Comparison of ENCODE assay signal across 2 cellular contexts in genomic region chr6:151482290-151482689, GRCh38.
TF ChIP-seq lines count a peak whose summit lies in the region.

No MANE protein-coding gene starts in this region.

TF ChIP-seq in SK-N-SH, 30 proteins besides CTCF, POLR2A, EP300 and RAD21 (continued from another document):
- TF ChIP-seq PBX3 (IDR thresholded peaks at IDR 0.05) (no peak), IRF3 (IDR thresholded peaks at IDR 0.05; ENCODE audit: low read depth, low read length) (no peak), FOXM1 (IDR thresholded peaks at IDR 0.05; ENCODE audit: low read depth) (no peak), ELF1 (IDR thresholded peaks at IDR 0.05) (no peak), MEF2A (IDR thresholded peaks at IDR 0.05; ENCODE audit: borderline replicate concordance, low read depth) (no peak), TEAD4 (IDR thresholded peaks at IDR 0.05; ENCODE audit: borderline replicate concordance, insufficient read depth) (no peak), RCOR1 (IDR thresholded peaks at IDR 0.05; ENCODE audit: low read length) (no peak), YY1 (IDR thresholded peaks at IDR 0.05; ENCODE audit: low read depth) (no peak), GATA2 (CRISPR knock-in tag; IDR thresholded peaks at IDR 0.05) (no peak), FOXJ3 (CRISPR knock-in tag; IDR thresholded peaks at IDR 0.05) (no peak), SIN3A (IDR thresholded peaks at IDR 0.05; ENCODE audit: borderline replicate concordance, low read depth, low read length) (no peak), REST (IDR thresholded peaks at IDR 0.05; ENCODE audit: low read depth, low read length) (no peak), TCF12 (IDR thresholded peaks at IDR 0.05) (no peak), SMC3 (IDR thresholded peaks at IDR 0.05; ENCODE audit: low read depth, low read length) (no peak)
- TF ChIP-seq, protein P1, sequence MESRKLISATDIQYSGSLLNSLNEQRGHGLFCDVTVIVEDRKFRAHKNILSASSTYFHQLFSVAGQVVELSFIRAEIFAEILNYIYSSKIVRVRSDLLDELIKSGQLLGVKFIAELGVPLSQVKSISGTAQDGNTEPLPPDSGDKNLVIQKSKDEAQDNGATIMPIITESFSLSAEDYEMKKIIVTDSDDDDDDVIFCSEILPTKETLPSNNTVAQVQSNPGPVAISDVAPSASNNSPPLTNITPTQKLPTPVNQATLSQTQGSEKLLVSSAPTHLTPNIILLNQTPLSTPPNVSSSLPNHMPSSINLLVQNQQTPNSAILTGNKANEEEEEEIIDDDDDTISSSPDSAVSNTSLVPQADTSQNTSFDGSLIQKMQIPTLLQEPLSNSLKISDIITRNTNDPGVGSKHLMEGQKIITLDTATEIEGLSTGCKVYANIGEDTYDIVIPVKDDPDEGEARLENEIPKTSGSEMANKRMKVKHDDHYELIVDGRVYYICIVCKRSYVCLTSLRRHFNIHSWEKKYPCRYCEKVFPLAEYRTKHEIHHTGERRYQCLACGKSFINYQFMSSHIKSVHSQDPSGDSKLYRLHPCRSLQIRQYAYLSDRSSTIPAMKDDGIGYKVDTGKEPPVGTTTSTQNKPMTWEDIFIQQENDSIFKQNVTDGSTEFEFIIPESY (IDR thresholded peaks at IDR 0.05; ENCODE audit: borderline replicate concordance, low read depth), result no peak
- TF ChIP-seq, protein P2, sequence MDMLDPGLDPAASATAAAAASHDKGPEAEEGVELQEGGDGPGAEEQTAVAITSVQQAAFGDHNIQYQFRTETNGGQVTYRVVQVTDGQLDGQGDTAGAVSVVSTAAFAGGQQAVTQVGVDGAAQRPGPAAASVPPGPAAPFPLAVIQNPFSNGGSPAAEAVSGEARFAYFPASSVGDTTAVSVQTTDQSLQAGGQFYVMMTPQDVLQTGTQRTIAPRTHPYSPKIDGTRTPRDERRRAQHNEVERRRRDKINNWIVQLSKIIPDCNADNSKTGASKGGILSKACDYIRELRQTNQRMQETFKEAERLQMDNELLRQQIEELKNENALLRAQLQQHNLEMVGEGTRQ (IDR thresholded peaks at IDR 0.05; ENCODE audit: borderline replicate concordance, low read depth, low read length), result no peak

TF ChIP-seq in WTC11, 78 proteins besides CTCF, POLR2A, EP300 and RAD21 (continued from another document):
- TF ChIP-seq ZSCAN18 (CRISPR knock-in tag; IDR thresholded peaks at IDR 0.05) (no peak), FOXP1 (CRISPR knock-in tag; IDR thresholded peaks at IDR 0.05; ENCODE audit: borderline replicate concordance) (no peak), ZNF396 (CRISPR knock-in tag; IDR thresholded peaks at IDR 0.05; ENCODE audit: borderline replicate concordance) (no peak), ZNF671 (CRISPR knock-in tag; IDR thresholded peaks at IDR 0.05) (no peak), ETV6 (CRISPR knock-in tag; IDR thresholded peaks at IDR 0.05) (no peak)
- TF ChIP-seq, protein P3, sequence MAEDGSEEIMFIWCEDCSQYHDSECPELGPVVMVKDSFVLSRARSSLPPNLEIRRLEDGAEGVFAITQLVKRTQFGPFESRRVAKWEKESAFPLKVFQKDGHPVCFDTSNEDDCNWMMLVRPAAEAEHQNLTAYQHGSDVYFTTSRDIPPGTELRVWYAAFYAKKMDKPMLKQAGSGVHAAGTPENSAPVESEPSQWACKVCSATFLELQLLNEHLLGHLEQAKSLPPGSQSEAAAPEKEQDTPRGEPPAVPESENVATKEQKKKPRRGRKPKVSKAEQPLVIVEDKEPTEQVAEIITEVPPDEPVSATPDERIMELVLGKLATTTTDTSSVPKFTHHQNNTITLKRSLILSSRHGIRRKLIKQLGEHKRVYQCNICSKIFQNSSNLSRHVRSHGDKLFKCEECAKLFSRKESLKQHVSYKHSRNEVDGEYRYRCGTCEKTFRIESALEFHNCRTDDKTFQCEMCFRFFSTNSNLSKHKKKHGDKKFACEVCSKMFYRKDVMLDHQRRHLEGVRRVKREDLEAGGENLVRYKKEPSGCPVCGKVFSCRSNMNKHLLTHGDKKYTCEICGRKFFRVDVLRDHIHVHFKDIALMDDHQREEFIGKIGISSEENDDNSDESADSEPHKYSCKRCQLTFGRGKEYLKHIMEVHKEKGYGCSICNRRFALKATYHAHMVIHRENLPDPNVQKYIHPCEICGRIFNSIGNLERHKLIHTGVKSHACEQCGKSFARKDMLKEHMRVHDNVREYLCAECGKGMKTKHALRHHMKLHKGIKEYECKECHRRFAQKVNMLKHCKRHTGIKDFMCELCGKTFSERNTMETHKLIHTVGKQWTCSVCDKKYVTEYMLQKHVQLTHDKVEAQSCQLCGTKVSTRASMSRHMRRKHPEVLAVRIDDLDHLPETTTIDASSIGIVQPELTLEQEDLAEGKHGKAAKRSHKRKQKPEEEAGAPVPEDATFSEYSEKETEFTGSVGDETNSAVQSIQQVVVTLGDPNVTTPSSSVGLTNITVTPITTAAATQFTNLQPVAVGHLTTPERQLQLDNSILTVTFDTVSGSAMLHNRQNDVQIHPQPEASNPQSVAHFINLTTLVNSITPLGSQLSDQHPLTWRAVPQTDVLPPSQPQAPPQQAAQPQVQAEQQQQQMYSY (CRISPR knock-in tag; IDR thresholded peaks at IDR 0.05), result no peak
- TF ChIP-seq, protein P4, sequence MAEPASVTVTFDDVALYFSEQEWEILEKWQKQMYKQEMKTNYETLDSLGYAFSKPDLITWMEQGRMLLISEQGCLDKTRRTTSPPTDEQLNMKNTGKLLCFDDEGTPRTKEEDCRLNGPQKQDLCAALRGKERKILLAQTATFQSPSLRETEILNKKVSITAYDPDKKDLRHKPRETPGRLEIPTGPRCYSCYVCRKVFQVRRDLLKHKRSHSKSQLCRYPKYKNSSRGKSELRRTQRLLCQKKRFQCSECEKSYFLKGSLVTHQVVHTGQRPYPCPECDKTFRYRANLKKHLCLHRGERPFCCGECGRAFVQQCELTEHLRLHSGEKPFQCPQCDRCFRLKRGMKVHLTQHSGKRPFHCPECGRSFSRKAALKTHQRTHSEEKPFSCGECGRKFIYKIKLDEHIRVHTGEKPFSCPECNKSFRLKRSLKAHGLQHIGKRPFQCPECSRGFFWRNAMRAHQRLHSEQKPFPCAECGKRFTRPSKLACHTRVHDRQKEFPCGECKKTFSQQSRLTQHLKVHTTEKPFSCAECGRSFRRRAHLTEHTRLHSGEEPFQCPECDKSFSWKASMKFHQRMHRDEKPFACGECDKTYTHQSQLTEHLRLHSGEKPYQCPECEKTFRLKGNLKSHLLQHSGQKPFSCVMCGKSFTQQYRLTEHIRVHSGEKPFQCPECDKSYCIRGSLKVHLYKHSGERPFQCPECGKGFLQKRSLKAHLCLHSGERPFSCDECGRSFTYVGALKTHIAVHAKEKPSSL (CRISPR knock-in tag; conservative IDR thresholded peaks at IDR 0.05), result no peak
- TF ChIP-seq, protein P5, sequence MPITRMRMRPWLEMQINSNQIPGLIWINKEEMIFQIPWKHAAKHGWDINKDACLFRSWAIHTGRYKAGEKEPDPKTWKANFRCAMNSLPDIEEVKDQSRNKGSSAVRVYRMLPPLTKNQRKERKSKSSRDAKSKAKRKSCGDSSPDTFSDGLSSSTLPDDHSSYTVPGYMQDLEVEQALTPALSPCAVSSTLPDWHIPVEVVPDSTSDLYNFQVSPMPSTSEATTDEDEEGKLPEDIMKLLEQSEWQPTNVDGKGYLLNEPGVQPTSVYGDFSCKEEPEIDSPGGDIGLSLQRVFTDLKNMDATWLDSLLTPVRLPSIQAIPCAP (CRISPR knock-in tag; IDR thresholded peaks at IDR 0.05), result no peak
TF ChIP-seq in WTC11: peak in this region for 0.
